Comparison of ENCODE assay signal across 8 cellular contexts in genomic region chrX:104913348-104913747, GRCh38.
A peak's percentile ranks its signal among the peaks of the same experiment; 100 is the strongest.
DNase-seq lines count a peak whose midpoint lies in the region; ATAC-seq and TF ChIP-seq lines count a peak whose summit lies in the region.
"Had no signal": no experiment of that assay in that cellular context is flagged by ENCODE, and none has a peak within 500 bp of the region (broad histone marks: within the 10 kb centered on the region; RNA-seq: fewer than 3 reads in every experiment).

No MANE protein-coding gene starts in this region.

- no peak overlapping the region for H3K9ac ChIP-seq in H9 (ENCODE audit: extremely low read depth, insufficient read length, low read length)

- H4K5ac ChIP-seq in H9 (ENCODE audit: insufficient read length, low read depth, low read length) = no peak overlapping the region

- H4K8ac ChIP-seq in H9 (replicated peaks; ENCODE audit: insufficient read length, low read depth, low read length) = no peak overlapping the region

- H2BK15ac ChIP-seq in H9 (ENCODE audit: low read depth, low read length) = no peak overlapping the region

- H3K4me3 ChIP-seq in esophagus muscularis mucosa = no peak overlapping the region
- no peak overlapping the region for H3K4me3 ChIP-seq in retinal pigment epithelial cell (ENCODE audit: low read length)

- H3K27me3 ChIP-seq in H9 (ENCODE audit: insufficient read depth, low read length) (no peaks in the 10 kb centered on the region), esophagus muscularis mucosa (no peaks in the 10 kb centered on the region)

- no peak for TF ChIP-seq POLR2A in esophagus muscularis mucosa (IDR thresholded peaks at IDR 0.05; ENCODE audit: low read depth)

- H3K27ac ChIP-seq in H9 (ENCODE audit: insufficient read length, low read depth, low read length) (no peak overlapping the region), esophagus muscularis mucosa (replicated peaks in 1 of 4) (no peak overlapping the region)

- no peaks in the 10 kb centered on the region for H4K20me1 ChIP-seq in H9 (ENCODE audit: control insufficient read depth, insufficient read depth, insufficient read length)

- peaks cover 0 to 7% of the 10 kb centered on the region in 2 experiments; a peak in 1 of 4 replicates for H3K4me1 Mint-ChIP-seq in H9
- H3K4me1 Mint-ChIP-seq: naive B cell had no signal

- H3K9me3 ChIP-seq in H9 (ENCODE audit: control insufficient read depth, low read depth, low read length) = no peaks in the 10 kb centered on the region
- H3K9me3 ChIP-seq in esophagus muscularis mucosa = no peaks in the 10 kb centered on the region

- H3T11ph ChIP-seq in H9 (ENCODE audit: low read length) = no peak overlapping the region

- H3K79me1 ChIP-seq in H9 (ENCODE audit: insufficient read depth, low read depth, low read length, poor library complexity, severe bottlenecking) = no peaks in the 10 kb centered on the region

- no peak overlapping the region for H2BK20ac ChIP-seq in H9 (ENCODE audit: low read depth, low read length, poor library complexity, severe bottlenecking)

- H3K23ac ChIP-seq in H9 (ENCODE audit: insufficient read length, low read depth, low read length) = no peak overlapping the region

- H3K27ac Mint-ChIP-seq in H9 = no peak overlapping the region
- H3K27ac Mint-ChIP-seq: naive B cell had no signal

- TF ChIP-seq EP300 in esophagus muscularis mucosa (IDR thresholded peaks at IDR 0.05) = no peak

- intact Hi-C loops in esophagus muscularis mucosa (cut with DNase I) = no loop called here

- TF ChIP-seq CTCF in H9 (conservative IDR thresholded peaks at IDR 0.05) (peak; percentile 65), esophagus muscularis mucosa (IDR thresholded peaks at IDR 0.05) (peak in 2 of 3 experiments; percentile 12 to 28), retinal pigment epithelial cell (conservative IDR thresholded peaks at IDR 0.05; ENCODE audit: low read depth, low read length) (peak; percentile 70)

- H3K9me3 Mint-ChIP-seq in H9 = peaks cover 7 to 41% of the 10 kb centered on the region in 2 experiments; a peak in 4 of 5 replicates

- H3K14ac ChIP-seq in H9 (ENCODE audit: insufficient read depth, low read length) = no peak overlapping the region

- no peak overlapping the region for H2BK120ac ChIP-seq in H9 (ENCODE audit: low read depth, low read length, poor library complexity, severe bottlenecking)

- no peaks in the 10 kb centered on the region for H3K4me1 ChIP-seq in H9 (ENCODE audit: insufficient read depth, low read length)
- no peaks in the 10 kb centered on the region for H3K4me1 ChIP-seq in esophagus muscularis mucosa

- no peak overlapping the region for H3K4me3 Mint-ChIP-seq in H9
- H3K4me3 Mint-ChIP-seq: naive B cell had no signal

- H3K36me3 Mint-ChIP-seq in H9 (ENCODE audit: insufficient read depth in 1 of 3, low read depth in 3 of 3) = peaks cover 0 to 4% (median 1%) of the 10 kb centered on the region in 3 experiments; a peak in 2 of 7 replicates
- H3K36me3 Mint-ChIP-seq: naive B cell had no signal

- H2BK12ac ChIP-seq in H9 (ENCODE audit: insufficient read length, low read depth, low read length) = no peak overlapping the region

- H3K27me3 Mint-ChIP-seq in H9 (ENCODE audit: low read depth) = peaks cover 1% of the 10 kb centered on the region; the same call in 1 of the 2 replicates
- H3K27me3 Mint-ChIP-seq: naive B cell had no signal

- no peak overlapping the region for H3K56ac ChIP-seq in H9 (ENCODE audit: insufficient read length, low read depth, low read length)

- no peak for DNase-seq in H9
- peak; percentile 1 for DNase-seq in OCI-M1 (lab: John Stamatoyannopoulos, UW)
- no peak for DNase-seq in esophagus muscularis mucosa (ENCODE audit: extremely low spot score)
- no peak for DNase-seq in retinal pigment epithelial cell (ENCODE audit: low read depth)
- DNase-seq in stimulated activated CD4-positive, alpha-beta T cell treated with anti-CD3 and anti-CD28 coated beads, Interleukin-12 subunit alpha, Interleukin-12 subunit beta, amount 100 ng/mL, for 4 hours = no peak
- no peak for DNase-seq in activated CD4-positive, alpha-beta T cell treated with anti-CD3 and anti-CD28 coated beads for 1 hour
- DNase-seq: naive B cell had no signal

- no peak for ATAC-seq in activated CD4-positive, CD25-positive, alpha-beta regulatory T cell treated with anti-CD3 and anti-CD28 coated beads, Interleukin-2, amount 50 U/mL, for 24 hours

- no peak overlapping the region for H2BK5ac ChIP-seq in H9 (ENCODE audit: insufficient read length, low read length)

- no peak overlapping the region for H3K4ac ChIP-seq in H9 (ENCODE audit: low read depth, low read length)

- H2AFZ ChIP-seq in H9 (ENCODE audit: low read length) = no peak overlapping the region

- no peaks in the 10 kb centered on the region for H3K79me2 ChIP-seq in H9 (ENCODE audit: insufficient read depth, low read length)

- H4K91ac ChIP-seq in H9 (ENCODE audit: insufficient read length, low read depth, low read length) = no peak overlapping the region

- no peak overlapping the region for H3K18ac ChIP-seq in H9 (ENCODE audit: insufficient read length, low read depth, low read length)

- H3K23me2 ChIP-seq in H9 (ENCODE audit: insufficient read length, low read depth, low read length, poor library complexity, severe bottlenecking) = no peaks in the 10 kb centered on the region

- no peak overlapping the region for H2AK5ac ChIP-seq in H9 (ENCODE audit: insufficient read length, low read length)

- H3K4me2 ChIP-seq in H9 (ENCODE audit: insufficient read depth, insufficient read length, low read length) = no peak overlapping the region

- no peaks in the 10 kb centered on the region for H3K36me3 ChIP-seq in esophagus muscularis mucosa

Comparison
In these comparisons a context has a peak if more than half of its experiments do, and no peak if none do; other contexts are left out.
1. CTCF ChIP-seq: peak in every context shown above with its lines; median percentile 70 in retinal pigment epithelial cell; 65 in H9; 20 in esophagus muscularis mucosa.